8 cellular contexts compared by ENCODE assay signal in genomic region chr16:4766875-4767628, GRCh38. TPM values are rescaled to one million over a fixed set of nuclear protein-coding genes. Genes with fewer than 3 reads are reported as not detected.
DNase-seq lines count a peak whose midpoint lies in the region; ATAC-seq and TF ChIP-seq lines count a peak whose summit lies in the region.

TSS of gene ZNF500 (minus strand) at chr16:4767162. CDS start at chr16:4765978, 1,184 bp downstream.

- H3K9me3 Mint-ChIP-seq in T-helper 1 cell treated with Interleukin-12 subunit alpha and Interleukin-12 subunit beta and Interleukin-4 antibody, amounts not matched to agents 30 μg/mL and 1 μg/mL, for 36 hours = no peaks in the 10 kb centered on the region
- H3K9me3 Mint-ChIP-seq in progenitor cell of endocrine pancreas (ENCODE audit: low read depth) = no peaks in the 10 kb centered on the region

- DNase-seq in NCI-H1694 treated with DMSO at 0.1 percent for 48 hours (lab: John Stamatoyannopoulos, UW) (peak; percentile 83), amygdala (lab: John Stamatoyannopoulos, UW) (peak; percentile 26 to 99 (median 94)), left ventricle myocardium inferior (peak; percentile 99), progenitor cell of endocrine pancreas (ENCODE audit: low spot score, unreplicated experiment) (peak; percentile 99), ureter (ENCODE audit: low spot score) (peak; percentile 99)

- H3K4me3 Mint-ChIP-seq in T-helper 1 cell treated with Interleukin-12 subunit alpha and Interleukin-12 subunit beta and Interleukin-4 antibody, amounts not matched to agents 30 μg/mL and 1 μg/mL, for 36 hours = peak within 1 kb of the TSS; percentile 94
- peak within 1 kb of the TSS; percentile 83 for H3K4me3 Mint-ChIP-seq in progenitor cell of endocrine pancreas (ENCODE audit: low read depth)

- H3K36me3 Mint-ChIP-seq in T-helper 1 cell treated with Interleukin-12 subunit alpha and Interleukin-12 subunit beta and Interleukin-4 antibody, amounts not matched to agents 30 μg/mL and 1 μg/mL, for 36 hours (ENCODE audit: low read depth) = peaks cover 11% of the 10 kb centered on the region
- no peaks in the 10 kb centered on the region for H3K36me3 Mint-ChIP-seq in progenitor cell of endocrine pancreas (ENCODE audit: insufficient read depth)

- no peaks in the 10 kb centered on the region for H3K27me3 Mint-ChIP-seq in T-helper 1 cell treated with Interleukin-12 subunit alpha and Interleukin-12 subunit beta and Interleukin-4 antibody, amounts not matched to agents 30 μg/mL and 1 μg/mL, for 36 hours (ENCODE audit: low read depth)
- H3K27me3 Mint-ChIP-seq in progenitor cell of endocrine pancreas = no peaks in the 10 kb centered on the region

- TF ChIP-seq CTCF in left ventricle myocardium inferior (IDR thresholded peaks at IDR 0.05; ENCODE audit: borderline replicate concordance) (peak; percentile 10), progenitor cell of endocrine pancreas (IDR thresholded peaks at IDR 0.05; ENCODE audit: unreplicated experiment) (no peak)

- H3K36me3 ChIP-seq in left ventricle myocardium inferior = peaks cover 32% of the 10 kb centered on the region

- peak within 1 kb of the TSS; percentile 86 for H3K4me3 ChIP-seq in left ventricle myocardium inferior

- peak within 1 kb of the TSS; percentile 86 for H3K27ac Mint-ChIP-seq in T-helper 1 cell treated with Interleukin-12 subunit alpha and Interleukin-12 subunit beta and Interleukin-4 antibody, amounts not matched to agents 30 μg/mL and 1 μg/mL, for 36 hours
- peak within 1 kb of the TSS; percentile 95 for H3K27ac Mint-ChIP-seq in progenitor cell of endocrine pancreas

- intact Hi-C loops in left ventricle myocardium inferior (cut with micrococcal nuclease) = no loop called here

- H3K27ac ChIP-seq in left ventricle myocardium inferior (replicated peaks) = peak within 1 kb of the TSS; percentile 91

- peaks cover 44% of the 10 kb centered on the region for H3K4me1 ChIP-seq in left ventricle myocardium inferior

- no peaks in the 10 kb centered on the region for H3K27me3 ChIP-seq in left ventricle myocardium inferior (ENCODE audit: low read depth)

- H3K9me3 ChIP-seq in left ventricle myocardium inferior (replicated peaks) = no peaks in the 10 kb centered on the region

- ATAC-seq in GM18499 (IDR thresholded peaks at IDR 0.05; ENCODE audit: insufficient read depth, unreplicated experiment) (peak; percentile 58), HG02938 (IDR thresholded peaks at IDR 0.05; ENCODE audit: unreplicated experiment) (peak; percentile 76)

- H3K4me1 Mint-ChIP-seq in T-helper 1 cell treated with Interleukin-12 subunit alpha and Interleukin-12 subunit beta and Interleukin-4 antibody, amounts not matched to agents 30 μg/mL and 1 μg/mL, for 36 hours (ENCODE audit: low read depth) = peaks cover 21% of the 10 kb centered on the region
- H3K4me1 Mint-ChIP-seq in progenitor cell of endocrine pancreas (ENCODE audit: low read depth) = peaks cover 15% of the 10 kb centered on the region

RNA-seq across cellular contexts. Expression of gene ZNF500, which starts in this region (rescaled TPM):
- total RNA-seq in left ventricle myocardium inferior = 5.4 TPM
- total RNA-seq in progenitor cell of endocrine pancreas = 23.5 and 23.9 TPM in 2 replicates
- total RNA-seq in ureter = 22.5 TPM

Comparison
In these comparisons a context has a peak if more than half of its experiments do, and no peak if none do; other contexts are left out.
1. Peak in every context shown above with its lines: DNase-seq, ATAC-seq, H3K4me3 ChIP-seq and H3K27ac ChIP-seq.